In the genomic region with DNA sequence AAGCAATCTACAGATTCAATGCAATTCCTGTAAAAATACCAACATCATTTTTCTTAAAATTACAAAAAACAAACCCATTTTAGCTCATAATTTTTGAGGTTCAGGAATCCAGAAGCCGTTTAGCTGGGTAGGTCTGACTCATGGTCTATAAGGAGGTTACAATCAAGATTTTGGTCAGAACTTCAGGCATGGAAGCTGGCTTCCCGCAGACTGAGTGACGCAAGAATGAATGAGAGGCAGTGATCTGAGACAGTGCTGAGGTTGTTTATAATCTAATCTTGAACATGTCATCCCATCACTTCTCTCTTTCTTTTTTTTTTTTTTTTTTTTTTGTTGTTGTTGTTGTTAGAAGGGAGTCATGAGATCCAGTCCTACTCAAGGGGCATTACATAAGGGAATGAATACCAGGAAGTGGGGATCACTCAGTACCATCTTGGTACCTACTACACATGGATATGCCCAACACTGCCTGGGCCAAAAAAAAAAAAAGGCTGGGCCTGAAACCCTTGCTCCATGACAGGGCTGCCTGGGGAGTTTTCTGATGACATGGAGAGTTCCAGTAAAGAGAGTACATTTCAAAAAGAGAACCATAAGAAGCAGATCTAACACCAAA, we compare ENCODE assay signal across 8 cellular contexts.
DNase-seq lines count a peak whose midpoint lies in the region; ATAC-seq and TF ChIP-seq lines count a peak whose summit lies in the region.
"Had no signal": no experiment of that assay in that cellular context is flagged by ENCODE, and none has a peak within 500 bp of the region (broad histone marks: within the 10 kb centered on the region; RNA-seq: fewer than 3 reads in every experiment).

No MANE protein-coding gene starts in this region.

- intact Hi-C loops in Right ventricle myocardium inferior (cut with DNase I), result no loop called here

- peak; percentile 29 for DNase-seq in HK-2 (ENCODE audit: unreplicated experiment)
- peak; percentile 87 for DNase-seq in SIG-M5 treated with dmso at 0.1 percent for 504 hours (lab: John Stamatoyannopoulos, UW; ENCODE audit: unreplicated experiment)
- peak; percentile 18 to 72 for DNase-seq in fibroblast of lung (ENCODE audit: low read depth in 2 of 2)
- DNase-seq in stromal cell of bone marrow (ENCODE audit: low read depth), result peak; percentile 87
- no peak for DNase-seq in NCI-H1105 treated with DMSO at 0.1 percent for 48 hours (lab: John Stamatoyannopoulos, UW)
- DNase-seq in Right ventricle myocardium inferior (ENCODE audit: missing footprints), result no peak
- DNase-seq: testis had no signal

- no peak overlapping the region for H3K4me3 ChIP-seq in fibroblast of lung (replicated peaks in 1 of 4; ENCODE audit: control extremely low read depth in 1 of 4, insufficient read depth in 1 of 4, low read depth in 3 of 4, low read length in 4 of 4)
- H3K4me3 ChIP-seq: testis had no signal

- TF ChIP-seq CTCF in fibroblast of lung (conservative IDR thresholded peaks at IDR 0.05 in 1 of 2, IDR thresholded peaks at IDR 0.05 in 1 of 2; ENCODE audit: low read depth in 1 of 2, low read length in 2 of 2), result no peak

- H3K4me2 ChIP-seq in fibroblast of lung (ENCODE audit: extremely low read depth, insufficient read depth, low read length), result no peak overlapping the region

- H3K9me3 ChIP-seq in fibroblast of lung (ENCODE audit: control insufficient read depth, insufficient read depth, low read depth, low read length), result no peaks in the 10 kb centered on the region
- H3K9me3 ChIP-seq: testis had no signal

- no peaks in the 10 kb centered on the region for H3K4me1 ChIP-seq in fibroblast of lung (ENCODE audit: control insufficient read depth, extremely low read depth, insufficient read depth, low read length)
- H3K4me1 ChIP-seq: testis had no signal

- H3K79me2 ChIP-seq in fibroblast of lung (ENCODE audit: control insufficient read depth, insufficient read depth, low read length), result no peaks in the 10 kb centered on the region

- no peaks in the 10 kb centered on the region for H4K20me1 ChIP-seq in fibroblast of lung (ENCODE audit: control insufficient read depth, extremely low read depth, insufficient read depth, low read length)

- no peak overlapping the region for H3K27ac ChIP-seq in fibroblast of lung (ENCODE audit: insufficient read depth, low read length)
- H3K27ac ChIP-seq: testis had no signal

- no peaks in the 10 kb centered on the region for H3K27me3 ChIP-seq in fibroblast of lung (ENCODE audit: control insufficient read depth, insufficient read depth, low read length)
- H3K27me3 ChIP-seq: testis had no signal

- no peak overlapping the region for H3K9ac ChIP-seq in fibroblast of lung (ENCODE audit: insufficient read depth, low read length)

- H2AFZ ChIP-seq in fibroblast of lung (ENCODE audit: low read length), result no peak overlapping the region

- ATAC-seq in GM18519 (IDR thresholded peaks at IDR 0.05; ENCODE audit: low FRiP score, unreplicated experiment) (no peak), Right ventricle myocardium inferior (no peak)

- H3K36me3 ChIP-seq in fibroblast of lung (ENCODE audit: control insufficient read depth, insufficient read depth, low read length), result no peaks in the 10 kb centered on the region

Comparison
In these comparisons a context has a peak if more than half of its experiments do, and no peak if none do; other contexts are left out.
1. DNase-seq: peak in HK-2 (single experiment), SIG-M5 treated with dmso at 0.1 percent for 504 hours (single experiment), fibroblast of lung (2 of 2) and stromal cell of bone marrow (single experiment); none in NCI-H1105 treated with DMSO at 0.1 percent for 48 hours (single experiment) and Right ventricle myocardium inferior (single experiment).